In the genomic region with DNA sequence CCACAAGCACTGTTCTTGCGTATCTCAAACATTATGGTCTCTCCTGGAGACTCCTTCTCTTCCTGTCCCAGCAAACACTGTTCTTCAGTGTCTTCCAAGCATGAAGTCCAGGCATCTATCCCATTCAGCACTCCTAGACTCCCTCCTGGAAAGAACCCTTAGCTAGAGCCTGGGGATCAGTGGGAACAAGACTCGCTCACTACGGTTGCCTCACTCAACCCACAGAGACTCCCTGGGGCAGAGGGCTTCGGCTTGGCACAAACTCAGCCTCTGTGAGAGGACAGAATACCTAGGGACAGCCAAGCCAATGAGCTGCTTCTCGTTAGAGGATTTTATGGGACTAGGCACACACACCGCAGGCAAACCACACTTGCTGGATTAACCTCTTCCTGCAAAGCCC, we compare ENCODE assay signal across 17 cellular contexts.
DNase-seq lines count a peak whose midpoint lies in the region; ATAC-seq and TF ChIP-seq lines count a peak whose summit lies in the region.
"Had no signal": no experiment of that assay in that cellular context is flagged by ENCODE, and none has a peak within 500 bp of the region (broad histone marks: within the 10 kb centered on the region; RNA-seq: fewer than 3 reads in every experiment).

No MANE protein-coding gene starts in this region.

- peak overlapping the region; percentile 91 for H3K27ac ChIP-seq in left ventricle myocardium inferior (replicated peaks)
- H3K27ac ChIP-seq: prostate gland, RWPE1 had no signal

- no peaks in the 10 kb centered on the region for H3K27me3 ChIP-seq in left ventricle myocardium inferior (ENCODE audit: low read depth)

- H3K27me3 Mint-ChIP-seq in WTC11 (ENCODE audit: low read depth) = no peaks in the 10 kb centered on the region; the same call in none of the 2 replicates

- intact Hi-C loops in left ventricle myocardium inferior (cut with micrococcal nuclease) = no loop called here

- H3K36me3 Mint-ChIP-seq in WTC11 = no peaks in the 10 kb centered on the region

- H3K9me3 Mint-ChIP-seq in WTC11 = no peaks in the 10 kb centered on the region
- H3K9me3 Mint-ChIP-seq: activated CD8-positive, alpha-beta T cell treated with anti-CD3 and anti-CD28 coated beads for 36 hours; CD4-positive, alpha-beta memory T cell had no signal

- no peak overlapping the region for H3K4me3 Mint-ChIP-seq in WTC11
- H3K4me3 Mint-ChIP-seq: activated CD8-positive, alpha-beta T cell treated with anti-CD3 and anti-CD28 coated beads for 36 hours had no signal

- no peaks in the 10 kb centered on the region for H3K9me3 ChIP-seq in left ventricle myocardium inferior (replicated peaks)
- H3K9me3 ChIP-seq: prostate gland had no signal

- peak overlapping the region; percentile 8; the same call in 1 of the 2 replicates for H3K27ac Mint-ChIP-seq in WTC11
- H3K27ac Mint-ChIP-seq: activated CD8-positive, alpha-beta T cell treated with anti-CD3 and anti-CD28 coated beads for 36 hours; CD4-positive, alpha-beta memory T cell had no signal

- ATAC-seq in WTC11 (no peak), HG02870 (IDR thresholded peaks at IDR 0.05; ENCODE audit: unreplicated experiment) (no peak), HG03354 (IDR thresholded peaks at IDR 0.05; ENCODE audit: poor library complexity, severe bottlenecking, unreplicated experiment) (no peak)
- ATAC-seq: activated CD8-positive, alpha-beta T cell treated with anti-CD3 and anti-CD28 coated beads for 36 hours had no signal

- H3K4me3 ChIP-seq in left ventricle myocardium inferior = peak overlapping the region; percentile 84
- H3K4me3 ChIP-seq: prostate gland had no signal

- DNase-seq in EL = peak; percentile 45
- DNase-seq in WTC11 (ENCODE audit: low spot score) = no peak
- no peak for DNase-seq in left ventricle myocardium inferior
- DNase-seq in stromal cell of bone marrow (ENCODE audit: low read depth) = peak; percentile 40
- no peak for DNase-seq in NCI-H2196 treated with DMSO at 0.1 percent for 48 hours (lab: John Stamatoyannopoulos, UW; ENCODE audit: unreplicated experiment)
- no peak for DNase-seq in activated CD8-positive, alpha-beta memory T cell treated with anti-CD3 and anti-CD28 coated beads for 24 hours
- DNase-seq: activated CD8-positive, alpha-beta T cell treated with anti-CD3 and anti-CD28 coated beads for 36 hours; activated gamma-delta T cell; CD4-positive, alpha-beta memory T cell; IMR-90; midbrain; NCI-H1694 treated with DMSO at 0.1 percent for 48 hours; stimulated activated CD4-positive, alpha-beta T cell treated with anti-CD3 and anti-CD28 coated beads, Interleukin-2, amount 100 ng/mL, for 24 hours had no signal

- H3K36me3 ChIP-seq in left ventricle myocardium inferior = peaks cover 14% of the 10 kb centered on the region
- H3K36me3 ChIP-seq: prostate gland had no signal

- CTCF ChIA-PET in WTC11 (lab: Charles Lee) = interaction anchor here (0.7 to 12.8 kb wide), 5 partner anchors 33 to 229 kb away, joined by 3 to 133 read pairs (median 4); no protein-coding TSS in a partner anchor

- POLR2A ChIA-PET in WTC11 (lab: Charles Lee) = interaction anchor here (0.6 kb wide), 1 partner anchor 322 kb away, joined by 9 read pairs; no protein-coding TSS in a partner anchor

- H3K4me1 Mint-ChIP-seq in WTC11 = peaks cover 55% of the 10 kb centered on the region

- H3K4me1 ChIP-seq in left ventricle myocardium inferior = peaks cover 100% of the 10 kb centered on the region
- H3K4me1 ChIP-seq: prostate gland had no signal

- no peak for TF ChIP-seq CTCF in WTC11 (IDR thresholded peaks at IDR 0.05)
- TF ChIP-seq CTCF in left ventricle myocardium inferior (IDR thresholded peaks at IDR 0.05; ENCODE audit: borderline replicate concordance) = no peak

TF ChIP-seq in WTC11, 78 proteins besides CTCF, POLR2A, EP300 and RAD21:
- TF ChIP-seq IRF2 (CRISPR knock-in tag; IDR thresholded peaks at IDR 0.05; ENCODE audit: borderline replicate concordance, low read depth) = no peak

Comparison
In these comparisons a context has a peak if more than half of its experiments do, and no peak if none do; other contexts are left out.
1. DNase-seq: peak in EL (single experiment) and stromal cell of bone marrow (single experiment); none in WTC11 (single experiment), left ventricle myocardium inferior (single experiment), NCI-H2196 treated with DMSO at 0.1 percent for 48 hours (single experiment) and activated CD8-positive, alpha-beta memory T cell treated with anti-CD3 and anti-CD28 coated beads for 24 hours (single experiment).